Comparison of ENCODE assay signal across 16 cellular contexts in genomic region chr4:1812720-1813119, GRCh38. TPM values are rescaled to one million over a fixed set of nuclear protein-coding genes. Genes with fewer than 3 reads are reported as not detected.
DNase-seq lines count a peak whose midpoint lies in the region; ATAC-seq, FAIRE-seq and TF ChIP-seq lines count a peak whose summit lies in the region.
"Had no signal": no experiment of that assay in that cellular context is flagged by ENCODE, and none has a peak within 500 bp of the region (broad histone marks: within the 10 kb centered on the region; RNA-seq: fewer than 3 reads in every experiment).

No MANE protein-coding gene starts in this region.

- no peak for FAIRE-seq in GM12878 (lab: Jason Lieb, UNC)

- no peak overlapping the region for H2BK120ac ChIP-seq in mesenchymal stem cell (ENCODE audit: low read depth, low read length)

- in situ Hi-C loops in GM12878 (cut with MboI) (no loop called here), transverse colon (cut with MboI; ENCODE audit: low pct_ligation_motif_present in 1 of 4, low pct_unique_long_range_greater_than_20kb in 1 of 4, low sequenced_read_pairs in 3 of 4) (loop anchor here in 2 of 4 donors (10.0 to 25.0 kb wide), 3 partner anchors 58 to 375 kb away; no protein-coding TSS in a partner anchor)

- no peak overlapping the region for H2AFZ ChIP-seq in HCT116 (ENCODE audit: low read depth, low read length, poor library complexity, severe bottlenecking)
- no peak overlapping the region for H2AFZ ChIP-seq in GM12878 (ENCODE audit: control insufficient read depth, low read depth, low read length)
- H2AFZ ChIP-seq in mesenchymal stem cell (ENCODE audit: low read depth, low read length) = no peak overlapping the region

- H3K9me3 ChIP-seq in HCT116 (ENCODE audit: control insufficient read depth in 1 of 2, insufficient read depth in 1 of 2, low read depth in 1 of 2, low read length in 2 of 2) = no peaks in the 10 kb centered on the region
- no peaks in the 10 kb centered on the region for H3K9me3 ChIP-seq in NT2/D1 (ENCODE audit: insufficient read depth, low read length)
- H3K9me3 ChIP-seq in GM12878 (replicated peaks; ENCODE audit: control insufficient read depth, insufficient read depth, low read length) = no peaks in the 10 kb centered on the region
- H3K9me3 ChIP-seq in mesenchymal stem cell (ENCODE audit: control insufficient read depth, low read length) = no peaks in the 10 kb centered on the region
- no peaks in the 10 kb centered on the region for H3K9me3 ChIP-seq in transverse colon

- no peak for TF ChIP-seq CTCF in HCT116 (IDR thresholded peaks at IDR 0.05 in 2 of 3, conservative IDR thresholded peaks at IDR 0.05 in 1 of 3; ENCODE audit: borderline replicate concordance in 1 of 3, insufficient read depth in 1 of 3, low read depth in 2 of 3, low read length in 2 of 3)
- TF ChIP-seq CTCF in GM12878 (IDR thresholded peaks at IDR 0.05 in 2 of 3, conservative IDR thresholded peaks at IDR 0.05 in 1 of 3; ENCODE audit: control insufficient read depth in 2 of 3, extremely low read depth in 1 of 3, insufficient read depth in 1 of 3, low read depth in 3 of 3, low read length in 3 of 3) = no peak
- no peak for TF ChIP-seq CTCF in transverse colon (IDR thresholded peaks at IDR 0.05)

- H2BK12ac ChIP-seq in mesenchymal stem cell (ENCODE audit: low read length in 2 of 2) = no peak overlapping the region

- H3K4ac ChIP-seq in mesenchymal stem cell (ENCODE audit: low read depth in 1 of 2, low read length in 2 of 2) = no peak overlapping the region

- H3K27me3 ChIP-seq in HCT116 (ENCODE audit: insufficient read depth, low read length) = no peaks in the 10 kb centered on the region
- no peaks in the 10 kb centered on the region for H3K27me3 ChIP-seq in NT2/D1 (ENCODE audit: insufficient read depth, insufficient read length)
- no peaks in the 10 kb centered on the region for H3K27me3 ChIP-seq in GM12878 (replicated peaks in 1 of 2; ENCODE audit: control insufficient read depth in 2 of 2, insufficient read depth in 2 of 2, low read length in 1 of 2)
- H3K27me3 ChIP-seq in mesenchymal stem cell (ENCODE audit: control insufficient read depth in 1 of 2, insufficient read depth in 1 of 2, low read length in 2 of 2) = no peaks in the 10 kb centered on the region
- H3K27me3 ChIP-seq in transverse colon = no peaks in the 10 kb centered on the region

- TF ChIP-seq EP300 in GM12878 (IDR thresholded peaks at IDR 0.05; ENCODE audit: borderline replicate concordance in 1 of 2, control insufficient read depth in 1 of 2, low read depth in 2 of 2, low read length in 2 of 2) (no peak), transverse colon (IDR thresholded peaks at IDR 0.05; ENCODE audit: low read depth) (no peak)

- SMC1A ChIA-PET in GM12878 (lab: Charles Lee; ENCODE audit: uncharacterized antibody, unreplicated experiment) = no interaction called here

- H3K4me1 ChIP-seq in HCT116 (ENCODE audit: control insufficient read depth in 1 of 2, insufficient read depth in 2 of 2, low read length in 2 of 2) (peaks cover 0 to 5% of the 10 kb centered on the region in 2 experiments; a peak in 1 of 4 replicates), NT2/D1 (ENCODE audit: insufficient read depth, insufficient read length) (peaks cover 14% of the 10 kb centered on the region), GM12878 (ENCODE audit: control insufficient read depth, insufficient read depth, low read length) (no peaks in the 10 kb centered on the region; the same call in 1 of the 2 replicates), mesenchymal stem cell (ENCODE audit: control insufficient read depth, insufficient read depth, low read depth, low read length) (no peaks in the 10 kb centered on the region), transverse colon (peaks cover 0 to 15% (median 7%) of the 10 kb centered on the region in 4 donors)

- RAD21 ChIA-PET in HCT116 (lab: Charles Lee; ENCODE audit: low non-redundant PET in 1 of 2, low total read pairs in 2 of 2, uncharacterized antibody in 2 of 2, unreplicated experiment in 2 of 2) = no interaction called here
- RAD21 ChIA-PET in GM12878 (lab: Charles Lee; ENCODE audit: unreplicated experiment) = interaction anchor here (1.5 kb wide), 1 partner anchor 87 kb away, joined by 4 read pairs; no protein-coding TSS in a partner anchor

- H3K4me3 ChIP-seq in HCT116 (replicated peaks in 1 of 2; ENCODE audit: low read depth in 1 of 2, low read length in 2 of 2) (no peak overlapping the region), NT2/D1 (ENCODE audit: insufficient read length, low read depth) (no peak overlapping the region), GM12878 (no peak overlapping the region), mesenchymal stem cell (ENCODE audit: insufficient read depth in 1 of 2, low read depth in 1 of 2, low read length in 2 of 2) (no peak overlapping the region), transverse colon (no peak overlapping the region)

- H3K27ac ChIP-seq in HCT116 (ENCODE audit: low read depth, low read length) (no peak overlapping the region), GM12878 (ENCODE audit: control insufficient read depth, insufficient read depth) (no peak overlapping the region), mesenchymal stem cell (ENCODE audit: low read length, poor library complexity, severe bottlenecking) (no peak overlapping the region), transverse colon (no peak overlapping the region)
- H3K27ac ChIP-seq: C4-2B, KMS-11 had no signal

- TF ChIP-seq RAD21 in HCT116 (IDR thresholded peaks at IDR 0.05; ENCODE audit: low read depth) = no peak
- TF ChIP-seq RAD21 in GM12878 (IDR thresholded peaks at IDR 0.05; ENCODE audit: insufficient read depth, low read depth, low read length) = no peak

- peak overlapping the region; percentile 47 for H4K91ac ChIP-seq in mesenchymal stem cell (ENCODE audit: low read length)

- CTCF ChIA-PET in HCT116 (lab: Charles Lee) = interaction anchor here (0.7 to 5.3 kb wide), 3 partner anchors 25 to 98 kb away, joined by 3 to 43 read pairs (median 4); no protein-coding TSS in a partner anchor
- CTCF ChIA-PET in GM12878 (lab: Yijun Ruan, JAX) = interaction anchor here (1.1 to 5.3 kb wide), 4 partner anchors 66 to 119 kb away, joined by 3 to 60 read pairs (median 4); no protein-coding TSS in a partner anchor

- H3K79me2 ChIP-seq in HCT116 (ENCODE audit: insufficient read depth, low read length) (no peaks in the 10 kb centered on the region), GM12878 (ENCODE audit: control insufficient read depth, insufficient read depth, low read length) (no peaks in the 10 kb centered on the region)

- H2BK5ac ChIP-seq in mesenchymal stem cell (ENCODE audit: low read depth, low read length, poor library complexity, severe bottlenecking) = no peak overlapping the region

- no peaks in the 10 kb centered on the region for H3K9me2 ChIP-seq in HCT116 (ENCODE audit: insufficient read depth)

- H3K4me2 ChIP-seq in HCT116 (ENCODE audit: low read length) (no peak overlapping the region), GM12878 (ENCODE audit: control insufficient read depth, insufficient read depth) (no peak overlapping the region), mesenchymal stem cell (ENCODE audit: low read length, poor library complexity, severe bottlenecking) (no peak overlapping the region)
- H3K4me2 ChIP-seq: KMS-11 had no signal

- no peak overlapping the region for H3K23ac ChIP-seq in mesenchymal stem cell (ENCODE audit: low read length in 2 of 2)

- H4K20me1 ChIP-seq in HCT116 (ENCODE audit: insufficient read depth) (no peaks in the 10 kb centered on the region), GM12878 (ENCODE audit: control insufficient read depth, insufficient read depth) (no peaks in the 10 kb centered on the region)

- POLR2A ChIA-PET in HCT116 (lab: Charles Lee) (no interaction called here), GM12878 (lab: Charles Lee) (no interaction called here)

- no peak overlapping the region for H2AK5ac ChIP-seq in mesenchymal stem cell (ENCODE audit: low read length, severe bottlenecking)

- H2BK15ac ChIP-seq in mesenchymal stem cell (ENCODE audit: low read depth, poor library complexity, severe bottlenecking) = no peak overlapping the region

- no peak overlapping the region for H3K9ac ChIP-seq in HCT116 (ENCODE audit: low read length)
- H3K9ac ChIP-seq in NT2/D1 (ENCODE audit: insufficient read length, low read depth) = peak overlapping the region; percentile 28
- H3K9ac ChIP-seq in GM12878 (ENCODE audit: control insufficient read depth, insufficient read depth, low read length) = no peak overlapping the region
- H3K9ac ChIP-seq in mesenchymal stem cell (ENCODE audit: low read length) = no peak overlapping the region
- H3K9ac ChIP-seq: KMS-11 had no signal

- BruUV-seq in HCT116 (replicated peaks; lab: Mats Ljungman, UMichigan) = TSS peak; percentile 31
- BruUV-seq in GM12878 (replicated peaks; lab: Mats Ljungman, UMichigan) = TSS peak; percentile 62

- intact Hi-C loops in HCT116 (cut with micrococcal nuclease) = loop anchor here (5.0 kb wide), 2 partner anchors 85 to 370 kb away; no protein-coding TSS in a partner anchor
- intact Hi-C loops in GM12878 (cut with micrococcal nuclease; ENCODE audit: unreplicated experiment) = no loop called here
- intact Hi-C loops in transverse colon (cut with DNase I; ENCODE audit: low total_unique reads) = loop anchor here (5.0 kb wide), 1 partner anchor 65 kb away; no protein-coding TSS in a partner anchor

- ATAC-seq in HCT116 (no peak), GM12878 (no peak)
- ATAC-seq: Right ventricle myocardium inferior had no signal

- peak overlapping the region; percentile 5 for H4K8ac ChIP-seq in mesenchymal stem cell (ENCODE audit: low read length)

- H3K36me3 ChIP-seq in HCT116 (ENCODE audit: control insufficient read depth in 1 of 2, insufficient read depth in 2 of 2, low read length in 2 of 2) (peaks cover 9 to 34% of the 10 kb centered on the region in 2 experiments; a peak in 3 of 4 replicates), NT2/D1 (ENCODE audit: insufficient read depth, insufficient read length, low read length) (peaks cover 83% of the 10 kb centered on the region), GM12878 (ENCODE audit: control insufficient read depth in 2 of 2, insufficient read depth in 2 of 2, low read length in 1 of 2) (peaks cover 5 to 22% of the 10 kb centered on the region in 2 experiments; a peak in 3 of 4 replicates), mesenchymal stem cell (ENCODE audit: control insufficient read depth in 1 of 2, insufficient read depth in 2 of 2, low read depth in 1 of 2, low read length in 2 of 2) (peaks cover 54 to 68% of the 10 kb centered on the region in 2 experiments), transverse colon (peaks cover 0 to 37% (median 14%) of the 10 kb centered on the region in 4 donors)

- no peak overlapping the region for H3K14ac ChIP-seq in mesenchymal stem cell (ENCODE audit: low read length in 2 of 2)

- TF ChIP-seq POLR2A in HCT116 (IDR thresholded peaks at IDR 0.05; ENCODE audit: borderline replicate concordance, extremely low read depth, insufficient read depth, insufficient read length) (no peak), GM12878 (IDR thresholded peaks at IDR 0.05; ENCODE audit: low read depth, low read length) (no peak), transverse colon (IDR thresholded peaks at IDR 0.05) (no peak)

- H3K79me1 ChIP-seq in mesenchymal stem cell (replicated peaks; ENCODE audit: low read length, poor library complexity, severe bottlenecking) = peaks cover 9% of the 10 kb centered on the region

- no peak overlapping the region for H3K18ac ChIP-seq in mesenchymal stem cell (ENCODE audit: low read depth in 1 of 2, low read length in 2 of 2)

- DNase-seq in HCT116 (ENCODE audit: low read depth, low spot score) (no peak), NT2/D1 (ENCODE audit: low read depth, low spot score) (no peak), GM12878 (ENCODE audit: low read depth, low spot score) (no peak), mesenchymal stem cell (no peak), transverse colon (no peak), KG1 (lab: John Stamatoyannopoulos, UW) (no peak), putamen (ENCODE audit: low spot score) (no peak), NCI-H1048 (lab: John Stamatoyannopoulos, UW) (no peak)
- DNase-seq: DMS79, NCI-H1436, NCI-H1930, NCI-H2171, NCI-H526 had no signal

- 85% methylated on average over 11 of the region's 11 CpGs for WGBS in GM12878 (ENCODE audit: insufficient coverage, insufficient replicate concordance, low lambda C conversion rate, missing lambda C conversion rate)
- WGBS in mesenchymal stem cell = 98% methylated on average over 8 of the region's 11 CpGs
- WGBS in transverse colon (ENCODE audit: low coverage in 1 of 2), 2 donors = 78 to 88% methylated on average over 10 to 11 of the region's 11 CpGs

RNA-seq across cellular contexts. Expression of gene FGFR3, which starts 19.6 kb away (rescaled TPM):
- 31.7 TPM for total RNA-seq in HCT116 (2021; ENCODE audit: unreplicated experiment)
- polyA plus RNA-seq in HCT116 (2012) = 18.3 and 19.1 TPM in 2 replicates
- not detected in 2 replicates for total RNA-seq in GM12878 (2013; cell fraction: nucleolus; rRNA removed)
- 0.05 TPM in 1 of 2 replicates, not detected in the other for total RNA-seq in GM12878 (2014; rRNA removed)
- not detected in 2 replicates for total RNA-seq in GM12878 (2014; rRNA removed; fragmentation: Illumina TruSeq; extraction: Trizol)
- 0.33 and 0.37 TPM in 2 replicates for total RNA-seq in GM12878 (2021)
- not detected for polyA plus RNA-seq in GM12878 (2011; ENCODE audit: low read depth)
- 0.01 and 0.05 TPM in 2 replicates for polyA plus RNA-seq in GM12878 (2011; rRNA removed)
- 0.01 and 0.08 TPM in 2 replicates for polyA plus RNA-seq in GM12878 (2011; cell fraction: cytosol; rRNA removed)
- polyA plus RNA-seq in GM12878 (2011; cell fraction: nucleus; rRNA removed) = 0.18 and 0.25 TPM in 2 replicates
- polyA plus RNA-seq in GM12878 (2012) = 0.05 and 0.14 TPM in 2 replicates
- polyA plus RNA-seq in GM12878 (2014; fragmentation: Illumina TruSeq; extraction: Trizol) = not detected in 2 replicates
- polyA plus RNA-seq in GM12878 (2014; fragmentation: Nextera tagmentation; extraction: Ambion mirVana) = not detected
- polyA plus RNA-seq in GM12878 (2014; rRNA removed) = 0.26 TPM in 1 of 2 replicates, not detected in the other
- under 1 TPM in 1 of 2 experiments, not detected in 1; 0.11 TPM for polyA plus RNA-seq in GM12878 (2016; fragmentation: Nextera tagmentation; extraction: Ambion mirVana)
- not detected in 2 replicates for polyA minus RNA-seq in GM12878 (2011; rRNA and poly(A)+ RNA removed)
- polyA minus RNA-seq in GM12878 (2011; cell fraction: cytosol; rRNA and poly(A)+ RNA removed) = 1.2 TPM in 1 of 2 replicates, not detected in the other
- 0.96 TPM in 1 of 2 replicates, not detected in the other for polyA minus RNA-seq in GM12878 (2011; cell fraction: nucleus; rRNA and poly(A)+ RNA removed)
- 0.65 TPM for polyA plus RNA-seq in mesenchymal stem cell (2013, experiment 1 of 2)
- polyA plus RNA-seq in mesenchymal stem cell (2013, experiment 2 of 2) = 0.48 TPM
- 100 to 1,000 TPM in 2 of 4 donors, 10 to 100 TPM in 2; 56.2 to 209 (median 110) TPM for total RNA-seq in transverse colon

RNA-seq across cellular contexts. Expression of gene LETM1, which starts 43.2 kb away (rescaled TPM):
- total RNA-seq in HCT116 (2021; ENCODE audit: unreplicated experiment) (67.3 TPM), GM12878 (2014; rRNA removed) (50.4 and 57.8 TPM in 2 replicates), GM12878 (2014; rRNA removed; fragmentation: Illumina TruSeq; extraction: Trizol) (23.9 and 24.4 TPM in 2 replicates), GM12878 (2021) (59.6 and 65.2 TPM in 2 replicates), transverse colon (100 to 1,000 TPM; 173 to 469 (median 243) TPM)
- 25.9 and 36.3 TPM in 2 replicates for polyA plus RNA-seq in HCT116 (2012)
- total RNA-seq in GM12878 (2013; cell fraction: nucleolus; rRNA removed) = 75.9 and 85.3 TPM in 2 replicates
- polyA plus RNA-seq in GM12878 (2011; ENCODE audit: low read depth) = 9.8 TPM
- polyA plus RNA-seq in GM12878 (2011; rRNA removed) (9.6 and 18.4 TPM in 2 replicates), GM12878 (2014; fragmentation: Illumina TruSeq; extraction: Trizol) (8.5 and 18.5 TPM in 2 replicates), GM12878 (2014; fragmentation: Nextera tagmentation; extraction: Ambion mirVana) (1 to 10 TPM; 2.6 to 4.0 TPM), GM12878 (2014; rRNA removed) (36.0 and 46.4 TPM in 2 replicates), GM12878 (2016; fragmentation: Nextera tagmentation; extraction: Ambion mirVana) (10 to 100 TPM; 37.3 to 39.4 TPM)
- 18.0 and 26.3 TPM in 2 replicates for polyA plus RNA-seq in GM12878 (2011; cell fraction: cytosol; rRNA removed)
- polyA plus RNA-seq in GM12878 (2011; cell fraction: nucleus; rRNA removed) = 124 and 166 TPM in 2 replicates
- polyA plus RNA-seq in GM12878 (2012) = 17.0 and 20.1 TPM in 2 replicates
- polyA minus RNA-seq in GM12878 (2011; rRNA and poly(A)+ RNA removed) = 30.1 and 65.7 TPM in 2 replicates
- polyA minus RNA-seq in GM12878 (2011; cell fraction: cytosol; rRNA and poly(A)+ RNA removed) = 28.0 and 28.7 TPM in 2 replicates
- polyA minus RNA-seq in GM12878 (2011; cell fraction: nucleus; rRNA and poly(A)+ RNA removed) = 38.6 and 52.8 TPM in 2 replicates
- 17.9 TPM for polyA plus RNA-seq in mesenchymal stem cell (2013, experiment 1 of 2)
- polyA plus RNA-seq in mesenchymal stem cell (2013, experiment 2 of 2) = 17.5 TPM

RNA-seq across cellular contexts. Expression of gene NSD2, which starts 58.5 kb away (rescaled TPM):
- total RNA-seq in HCT116 (2021; ENCODE audit: unreplicated experiment) (145 TPM), GM12878 (2014; rRNA removed) (72.5 and 73.1 TPM in 2 replicates), GM12878 (2014; rRNA removed; fragmentation: Illumina TruSeq; extraction: Trizol) (71.4 and 74.7 TPM in 2 replicates), GM12878 (2021) (137 and 139 TPM in 2 replicates), transverse colon (100 to 1,000 TPM in 3 of 4 donors, 10 to 100 TPM in 1; 78.4 to 591 (median 158) TPM)
- 75.3 and 77.0 TPM in 2 replicates for polyA plus RNA-seq in HCT116 (2012)
- total RNA-seq in GM12878 (2013; cell fraction: nucleolus; rRNA removed) = 179 and 184 TPM in 2 replicates
- 25.3 TPM for polyA plus RNA-seq in GM12878 (2011; ENCODE audit: low read depth)
- polyA plus RNA-seq in GM12878 (2011; rRNA removed) (44.9 and 50.2 TPM in 2 replicates), GM12878 (2014; fragmentation: Illumina TruSeq; extraction: Trizol) (83.4 and 85.0 TPM in 2 replicates), GM12878 (2014; fragmentation: Nextera tagmentation; extraction: Ambion mirVana) (1 to 10 TPM; 8.6 to 9.3 TPM), GM12878 (2014; rRNA removed) (72.6 and 74.8 TPM in 2 replicates), GM12878 (2016; fragmentation: Nextera tagmentation; extraction: Ambion mirVana) (10 to 100 TPM; 42.2 to 62.0 TPM)
- polyA plus RNA-seq in GM12878 (2011; cell fraction: cytosol; rRNA removed) = 38.5 and 43.7 TPM in 2 replicates
- polyA plus RNA-seq in GM12878 (2011; cell fraction: nucleus; rRNA removed) = 90.6 and 120 TPM in 2 replicates
- 39.9 and 45.7 TPM in 2 replicates for polyA plus RNA-seq in GM12878 (2012)
- 76.8 and 101 TPM in 2 replicates for polyA minus RNA-seq in GM12878 (2011; rRNA and poly(A)+ RNA removed)
- polyA minus RNA-seq in GM12878 (2011; cell fraction: cytosol; rRNA and poly(A)+ RNA removed) = 43.8 and 49.9 TPM in 2 replicates
- polyA minus RNA-seq in GM12878 (2011; cell fraction: nucleus; rRNA and poly(A)+ RNA removed) = 42.9 and 83.7 TPM in 2 replicates
- polyA plus RNA-seq in mesenchymal stem cell (2013, experiment 1 of 2) = 17.1 TPM
- polyA plus RNA-seq in mesenchymal stem cell (2013, experiment 2 of 2) = 16.3 TPM

Comparison
In these comparisons a context has a peak if more than half of its experiments do, and no peak if none do; other contexts are left out.
1. RNA of gene FGFR3, which starts 19.6 kb away (total RNA-seq): 56.2 to 209 TPM in transverse colon and 31.7 TPM in HCT116 (single experiment); 0.05 to 0.37 TPM in GM12878; every median in the first group is over 10 times any median in the second.